Comparison of ENCODE assay signal across 8 cellular contexts in the genomic region with DNA sequence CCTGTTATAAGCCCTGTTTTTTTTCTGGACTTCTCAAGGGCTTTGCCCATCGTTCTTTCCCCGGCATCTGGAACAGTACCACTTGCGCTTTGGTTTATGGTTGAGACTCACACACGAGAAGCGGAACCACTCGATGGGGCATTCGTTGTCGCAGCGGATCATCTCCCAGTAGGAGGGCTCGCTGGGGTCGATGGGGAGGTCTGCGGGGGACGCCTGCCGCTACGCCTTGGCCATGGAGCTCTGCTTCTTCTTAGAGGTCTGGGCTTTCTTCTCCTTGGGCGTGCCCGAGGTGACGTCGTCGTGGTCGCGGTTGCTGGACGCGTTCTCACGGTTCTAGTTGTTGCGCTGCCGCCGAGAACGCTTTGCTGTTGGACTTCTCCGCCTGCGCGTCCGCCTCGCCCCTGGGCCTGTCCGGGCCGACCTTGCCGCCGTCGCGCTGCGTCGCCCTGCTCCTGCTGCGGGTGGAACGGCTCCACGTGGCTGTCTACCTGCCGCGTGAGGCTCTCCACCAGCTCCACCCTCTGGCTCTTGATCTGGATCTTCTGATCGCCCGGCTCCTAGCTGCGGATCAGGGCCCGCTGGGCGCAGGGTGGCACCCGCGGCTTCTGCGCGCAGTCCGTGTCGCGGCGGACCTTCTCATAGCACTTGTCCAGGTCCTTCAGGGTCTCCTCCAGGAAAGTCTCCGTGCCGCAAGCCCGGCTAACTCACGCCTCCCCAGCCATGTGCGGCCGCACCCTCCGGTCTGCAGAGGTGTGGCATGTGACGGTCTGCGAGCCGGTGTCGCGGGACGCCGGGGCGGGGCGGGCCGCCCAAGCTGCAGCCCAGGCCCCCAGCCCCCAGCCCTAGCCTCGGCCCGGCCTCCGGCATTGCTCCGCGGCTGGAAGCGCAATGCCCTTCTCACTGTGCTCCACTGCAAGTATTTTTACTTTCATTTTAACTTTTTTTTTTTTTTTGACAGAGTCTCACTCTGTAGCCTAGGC. TPM values are rescaled to one million over a fixed set of nuclear protein-coding genes. Genes with fewer than 3 reads are reported as not detected.
DNase-seq lines count a peak whose midpoint lies in the region; ATAC-seq, FAIRE-seq and TF ChIP-seq lines count a peak whose summit lies in the region.

No MANE protein-coding gene starts in this region.

- no peak for TF ChIP-seq CTCF in fibroblast of pulmonary artery (IDR thresholded peaks at IDR 0.05; ENCODE audit: low read length, missing control alignments)
- peak; percentile 3 for TF ChIP-seq CTCF in psoas muscle (IDR thresholded peaks at IDR 0.05)

- no peaks in the 10 kb centered on the region for H3K9me3 ChIP-seq in MG63
- H3K9me3 ChIP-seq in psoas muscle, result peaks cover 7% of the 10 kb centered on the region

- ATAC-seq in psoas muscle (peak; percentile 82 to 87 (median 83)), GM21447 (IDR thresholded peaks at IDR 0.05; ENCODE audit: unreplicated experiment) (no peak), GM19467 (IDR thresholded peaks at IDR 0.05; ENCODE audit: unreplicated experiment) (no peak), GM21737 (IDR thresholded peaks at IDR 0.05; ENCODE audit: unreplicated experiment) (no peak)

- no peaks in the 10 kb centered on the region for H3K4me1 ChIP-seq in psoas muscle

- FAIRE-seq in GM18507 (lab: Jason Lieb, UNC), result peak; percentile 86

- H3K4me3 ChIP-seq in MG63, result peak overlapping the region; percentile 42
- peak overlapping the region; percentile 55 for H3K4me3 ChIP-seq in fibroblast of pulmonary artery (replicated peaks; ENCODE audit: low read depth, low read length)
- H3K4me3 ChIP-seq in psoas muscle, result peak overlapping the region; percentile 70

- no peaks in the 10 kb centered on the region for H3K36me3 ChIP-seq in MG63
- H3K36me3 ChIP-seq in psoas muscle (ENCODE audit: insufficient read depth in 1 of 2, low read depth in 1 of 2), result no peaks in the 10 kb centered on the region

- intact Hi-C loops in psoas muscle (cut with DNase I), result no loop called here

- WGBS in psoas muscle, 3 donors, result 4 to 29% (median 7%) methylated on average over 43 to 83 of the region's 83 CpGs

- DNase-seq in GM18507 (ENCODE audit: extremely low spot score, insufficient read length, low read depth) (peak; percentile 7), MG63 (peak; percentile 39), activated T-cell treated with anti-CD3 and anti-CD28 coated beads for 24 hours (ENCODE audit: low read depth) (peak; percentile 16), fibroblast of pulmonary artery (ENCODE audit: low read depth) (peak; percentile 30), psoas muscle (peak; percentile 49 to 73)

- no peaks in the 10 kb centered on the region for H3K27me3 ChIP-seq in MG63
- H3K27me3 ChIP-seq in psoas muscle (ENCODE audit: insufficient read depth in 3 of 3, low read length in 2 of 3), result no peaks in the 10 kb centered on the region

- peak overlapping the region; percentile 42 for H3K27ac ChIP-seq in psoas muscle

RNA-seq across cellular contexts. Expression of a gene that starts 40.5 kb away (rescaled TPM):
- 47.0 and 68.8 TPM in 2 replicates for total RNA-seq in MG63 (2014; rRNA removed; shearing (Covaris generic); ENCODE audit: low replicate concordance)
- total RNA-seq in psoas muscle, result 10 to 100 TPM; 40.9 to 64.1 (median 51.8) TPM
- 10 to 100 TPM; 17.2 to 63.0 (median 23.5) TPM for polyA plus RNA-seq in psoas muscle

Comparison
In these comparisons a context has a peak if more than half of its experiments do, and no peak if none do; other contexts are left out.
1. DNase-seq: peak in every context shown above with its lines; median percentile 61 in psoas muscle; 39 in MG63; 30 in fibroblast of pulmonary artery; 16 in activated T-cell treated with anti-CD3 and anti-CD28 coated beads for 24 hours; 7 in GM18507.
2. ATAC-seq: peak in psoas muscle (4 of 4); none in GM21447 (single experiment), GM19467 (single experiment) and GM21737 (single experiment).
3. Peak in every context shown above with its lines, with median percentiles within 50 percentile points of each other: H3K4me3 ChIP-seq.